ENCODE assay signal across 1 cellular context in genomic region chr9:84857224-84857623, GRCh38.
TF ChIP-seq lines count a peak whose summit lies in the region.

No MANE protein-coding gene starts in this region.

TF ChIP-seq in GM23338, 12 proteins besides CTCF, POLR2A, EP300 and RAD21 (continued from another document):
- TF ChIP-seq ZNF462 (CRISPR knock-in tag; IDR thresholded peaks at IDR 0.05) (no peak), JUNB (IDR thresholded peaks at IDR 0.05; ENCODE audit: unreplicated experiment) (no peak), CREB1 (CRISPR knock-in tag; IDR thresholded peaks at IDR 0.05; ENCODE audit: low read depth) (no peak), POLR2AphosphoS5 (IDR thresholded peaks at IDR 0.05; ENCODE audit: low read depth) (no peak)
